ENCODE assay signal across 24 cellular contexts in the genomic region with DNA sequence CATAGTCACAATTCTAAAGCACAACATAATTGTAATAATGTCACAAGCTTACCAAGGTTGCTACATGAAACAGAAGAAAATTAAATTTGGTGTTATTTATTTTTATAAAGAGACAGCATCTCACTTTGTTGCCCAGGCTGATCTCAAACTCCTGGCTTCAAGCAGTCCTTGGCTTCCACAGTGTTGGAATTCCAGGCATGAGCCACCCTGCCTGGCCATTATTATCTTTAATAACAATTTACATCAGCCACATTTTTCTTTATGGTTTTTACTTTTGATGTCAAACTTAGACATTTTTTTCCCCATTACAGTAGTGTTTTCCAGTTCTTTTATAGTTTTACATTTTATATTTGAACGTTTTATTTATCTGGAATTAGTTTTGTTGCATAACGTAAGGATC.
"Had no signal": no experiment of that assay in that cellular context is flagged by ENCODE, and none has a peak within 500 bp of the region (broad histone marks: within the 10 kb centered on the region; RNA-seq: fewer than 3 reads in every experiment).

No MANE protein-coding gene starts in this region.

- DNase-seq: activated CD8-positive, alpha-beta memory T cell treated with anti-CD3 and anti-CD28 coated beads, Interleukin-2, amount 50 U/mL, for 4 hours; activated CD8-positive, alpha-beta T cell treated with anti-CD3 and anti-CD28 coated beads for 36 hours; activated gamma-delta T cell treated with Interleukin-2 at 50 U/mL for 16 hours; activated naive CD8-positive, alpha-beta T cell treated with anti-CD3 and anti-CD28 coated beads, Interleukin-2, amount 10 ng/mL, durations not matched to agents 7 days and 5 days; activated T-cell treated with anti-CD3 and anti-CD28 coated beads, Interleukin-2, amount 50 U/mL, for 72 hours; aorta; caudate nucleus; effector memory CD8-positive, alpha-beta T cell; immature natural killer cell; left cardiac atrium; mucosa of descending colon; natural killer cell; nucleus accumbens; right lobe of liver; spleen; stimulated activated CD4-positive, alpha-beta T cell treated with anti-CD3 and anti-CD28 coated beads, Interleukin-1b, Interleukin-23, amount 100 ng/mL, for 48 hours; substantia nigra; T-cell; T1000 had no signal

- H3K4me1 ChIP-seq: prostate gland had no signal

- H3K27me3 ChIP-seq: right lobe of liver, spleen had no signal

- ATAC-seq: activated CD8-positive, alpha-beta T cell treated with anti-CD3 and anti-CD28 coated beads for 36 hours; activated T-cell treated with anti-CD3 and anti-CD28 coated beads, Interleukin-2, amount 50 U/mL, for 72 hours; effector memory CD8-positive, alpha-beta T cell; left cardiac atrium; mucosa of descending colon; natural killer cell; right lobe of liver; stimulated activated memory B cell treated with anti-CD40 and anti-IgM and Interleukin-4, amounts not matched to agents 10 μg/mL and 1 μg/mL and 100 μg/mL, for 72 hours; T-cell had no signal

- H3K9me3 ChIP-seq: mucosa of descending colon, prostate gland, right lobe of liver, spleen had no signal

- H3K36me3 ChIP-seq: prostate gland, right lobe of liver, spleen had no signal

- H3K27ac ChIP-seq: epithelial cell of prostate, prostate gland, right lobe of liver, spleen, VCaP had no signal

- H3K4me3 ChIP-seq: lung, mucosa of descending colon, prostate gland, right lobe of liver, spleen had no signal
